Comparison of ENCODE assay signal across 2 cellular contexts in genomic region chr16:12829096-12829888, GRCh38.
TF ChIP-seq lines count a peak whose summit lies in the region.

No MANE protein-coding gene starts in this region.

TF ChIP-seq in HepG2, 621 proteins besides CTCF, POLR2A, EP300 and RAD21:
- TF ChIP-seq CENPBD1 (CRISPR knock-in tag; IDR thresholded peaks at IDR 0.05; ENCODE audit: borderline replicate concordance, low read depth), result no peak
- 0 out of 2 replicates have a peak, but pooled peaks have one; percentile 37 for TF ChIP-seq ZMYM3 (CRISPR knock-in tag; IDR thresholded peaks at IDR 0.05)
- peak; percentile 81 for TF ChIP-seq ZNF629 (CRISPR knock-in tag; conservative IDR thresholded peaks at IDR 0.05)

TF ChIP-seq in endothelial cell of umbilical vein, 7 proteins besides CTCF, POLR2A, EP300 and RAD21 (continued from another document):
- no peak for TF ChIP-seq JUN (IDR thresholded peaks at IDR 0.05; ENCODE audit: borderline replicate concordance, insufficient read depth, insufficient read length, low read depth)
- no peak for TF ChIP-seq MAX (IDR thresholded peaks at IDR 0.05; ENCODE audit: insufficient read depth, insufficient read length)
- no peak for TF ChIP-seq FOS (IDR thresholded peaks at IDR 0.05; ENCODE audit: borderline replicate concordance, insufficient read depth, low read length)
- no peak for TF ChIP-seq GATA2 (IDR thresholded peaks at IDR 0.05; ENCODE audit: insufficient read depth, insufficient read length, low read depth, low read length)
- no peak for TF ChIP-seq POLR2AphosphoS5 (IDR thresholded peaks at IDR 0.05; ENCODE audit: insufficient read depth, low read depth, low read length)
- no peak for TF ChIP-seq MYC (IDR thresholded peaks at IDR 0.05; ENCODE audit: low read depth, low read length)
